ENCODE assay signal across 10 cellular contexts in the genomic region with DNA sequence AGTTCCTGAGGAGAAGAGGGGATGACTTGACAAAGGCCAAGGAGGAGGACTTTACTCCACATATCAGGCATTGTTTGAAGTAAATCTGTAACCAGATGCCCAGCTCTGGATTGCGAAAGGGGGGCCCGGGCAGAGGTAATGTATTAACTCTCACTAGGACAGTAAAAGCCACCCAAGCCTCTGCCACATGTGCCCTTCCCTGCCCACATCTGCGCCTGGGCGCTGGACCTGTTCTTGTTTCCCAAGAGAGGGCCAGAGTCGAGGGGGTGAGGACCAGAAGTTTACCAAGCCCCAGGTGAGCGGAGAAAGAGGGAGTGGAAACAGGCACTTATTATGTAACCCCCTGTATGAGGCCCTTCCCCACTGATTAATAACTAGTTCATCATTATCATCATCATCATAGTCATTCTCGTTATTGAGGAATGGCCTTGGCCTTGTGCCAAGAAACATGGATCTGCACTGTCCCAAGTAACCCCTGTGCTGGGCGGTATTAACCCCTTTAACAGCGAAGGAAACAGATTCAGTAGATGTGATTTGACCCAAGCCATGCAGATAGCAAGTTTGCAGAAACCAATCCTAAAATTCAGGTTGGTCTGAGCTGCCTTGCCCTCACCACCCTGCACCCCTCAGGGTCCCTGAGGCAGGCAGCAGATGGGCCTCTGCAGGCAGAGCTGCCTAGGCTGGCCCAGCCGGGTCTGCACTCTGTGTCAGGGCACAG. TPM values are rescaled to one million over a fixed set of nuclear protein-coding genes. Genes with fewer than 3 reads are reported as not detected.
DNase-seq lines count a peak whose midpoint lies in the region; ATAC-seq, FAIRE-seq and TF ChIP-seq lines count a peak whose summit lies in the region.
"Had no signal": no experiment of that assay in that cellular context is flagged by ENCODE, and none has a peak within 500 bp of the region (broad histone marks: within the 10 kb centered on the region; RNA-seq: fewer than 3 reads in every experiment).

A gene (minus strand): TSS at position 23 of the 718 bp plus-strand sequence. CDS start 44 bp downstream, outside the sequence.

- TF ChIP-seq CTCF in IMR-90 (conservative IDR thresholded peaks at IDR 0.05; ENCODE audit: low read depth, low read length) (no peak), bronchial epithelial cell (IDR thresholded peaks at IDR 0.05; ENCODE audit: insufficient read depth, low read length, severe bottlenecking) (no peak), nephron (IDR thresholded peaks at IDR 0.05; ENCODE audit: unreplicated experiment in 3 of 3) (no peak)

- no peak within 1 kb of the TSS for H3K4ac ChIP-seq in IMR-90 (ENCODE audit: low read depth, low read length)

- no peak within 1 kb of the TSS for H4K8ac ChIP-seq in IMR-90 (ENCODE audit: low read depth in 2 of 2, low read length in 2 of 2)

- no peak within 1 kb of the TSS for H3K27ac ChIP-seq in IMR-90 (ENCODE audit: insufficient read depth, low read length)

- H2AFZ ChIP-seq in IMR-90 (replicated peaks; ENCODE audit: low read length, poor library complexity) = no peak within 1 kb of the TSS

- H3K18ac ChIP-seq in IMR-90 (ENCODE audit: low read depth, low read length) = no peak within 1 kb of the TSS

- CTCF ChIA-PET in IMR-90 (lab: Yijun Ruan, JAX) = no interaction called here

- intact Hi-C loops in IMR-90 (cut with micrococcal nuclease) = no loop called here

- TF ChIP-seq RAD21 in IMR-90 (IDR thresholded peaks at IDR 0.05; ENCODE audit: low read length) = no peak

- no peaks in the 10 kb centered on the region for H3K36me3 ChIP-seq in IMR-90 (ENCODE audit: control insufficient read depth, insufficient read depth, low read length)
- H3K36me3 ChIP-seq in bronchial epithelial cell (ENCODE audit: control insufficient read depth, insufficient read depth, low read length) = no peaks in the 10 kb centered on the region

- POLR2A ChIA-PET in IMR-90 (lab: Charles Lee; ENCODE audit: unreplicated experiment) = no interaction called here

- no peak within 1 kb of the TSS for H3K56ac ChIP-seq in IMR-90 (ENCODE audit: extremely low read depth, insufficient read depth, low read length)

- no peak within 1 kb of the TSS for H2AK5ac ChIP-seq in IMR-90 (ENCODE audit: low read depth, low read length)

- H2AK9ac ChIP-seq in IMR-90 (replicated peaks; ENCODE audit: low read depth, low read length, poor library complexity) = peak within 1 kb of the TSS; percentile 20

- H3K4me1 Mint-ChIP-seq in nephron = peaks cover 12% of the 10 kb centered on the region

- 11% methylated on average over 1 of the region's 10 CpGs; no CpG with 5 or more reads in 1 of the 2 experiments for WGBS in IMR-90 (ENCODE audit: extremely low coverage in 2 of 2, insufficient read length in 1 of 2), 2 experiments

- dilution Hi-C loops in IMR-90 (cut with HindIII; ENCODE audit: low sequenced_read_pairs, unreplicated experiment) = no loop called here

- no peak within 1 kb of the TSS for H2BK120ac ChIP-seq in IMR-90 (ENCODE audit: low read depth, low read length)

- H3K4me3 ChIP-seq in IMR-90 (ENCODE audit: insufficient read depth, low read depth, low read length) (no peak within 1 kb of the TSS), bronchial epithelial cell (ENCODE audit: low read depth, low read length) (no peak within 1 kb of the TSS)

- no peak within 1 kb of the TSS for H2BK20ac ChIP-seq in IMR-90 (ENCODE audit: low read depth, low read length)

- no peaks in the 10 kb centered on the region for H3K9me3 ChIP-seq in IMR-90 (ENCODE audit: control insufficient read depth, insufficient read depth, low read length)

- no peak within 1 kb of the TSS for H3K14ac ChIP-seq in IMR-90 (replicated peaks; ENCODE audit: low read depth, low read length)

- H3K9me1 ChIP-seq in IMR-90 (ENCODE audit: insufficient read depth, low read length) = no peaks in the 10 kb centered on the region

- DNase-seq in Caki2 (ENCODE audit: low read depth) (peak; percentile 54), IMR-90 (peak; percentile 32), bronchial epithelial cell (ENCODE audit: low read depth) (no peak), foreskin melanocyte (no peak), NCI-H524 treated with DMSO at 0.1 percent for 48 hours (lab: John Stamatoyannopoulos, UW) (no peak), UCSD-AML1 (lab: John Stamatoyannopoulos, UW; ENCODE audit: unreplicated experiment) (no peak), AML-193 (lab: John Stamatoyannopoulos, UW) (no peak)
- DNase-seq: activated gamma-delta T cell treated with Interleukin-2 at 50 U/mL for 16 hours had no signal

- no peak for TF ChIP-seq POLR2A in IMR-90 (IDR thresholded peaks at IDR 0.05; ENCODE audit: low read depth, low read length)

- no peaks in the 10 kb centered on the region for H3K27me3 Mint-ChIP-seq in nephron (ENCODE audit: low read depth)

- H3K27me3 ChIP-seq in IMR-90 (ENCODE audit: control insufficient read depth, insufficient read depth, low read length) = no peaks in the 10 kb centered on the region
- H3K27me3 ChIP-seq in bronchial epithelial cell (ENCODE audit: control insufficient read depth, insufficient read depth, low read length) = no peaks in the 10 kb centered on the region

- H3K4me1 ChIP-seq in IMR-90 (ENCODE audit: control insufficient read depth, insufficient read depth, low read length) = peaks cover 5% of the 10 kb centered on the region; the same call in 1 of the 2 replicates

- in situ Hi-C loops in Caki2 (cut with HindIII; ENCODE audit: low pct_unique_long_range_greater_than_20kb, low sequenced_read_pairs) = no loop called here
- in situ Hi-C loops in IMR-90 (cut with MboI; ENCODE audit: low sequenced_read_pairs) = no loop called here

- H4K91ac ChIP-seq in IMR-90 (ENCODE audit: insufficient read depth, low read depth, low read length) = no peak within 1 kb of the TSS

- H3K27ac Mint-ChIP-seq in nephron = peak within 1 kb of the TSS; percentile 86 to 94 (median 88)

- no peak within 1 kb of the TSS for H2BK5ac ChIP-seq in IMR-90 (ENCODE audit: low read depth, low read length, poor library complexity, severe bottlenecking)

- no peak within 1 kb of the TSS for H4K5ac ChIP-seq in IMR-90 (ENCODE audit: low read depth, low read length)

- no peak within 1 kb of the TSS for H3K4me2 ChIP-seq in IMR-90 (ENCODE audit: low read depth, low read length)

- H3K79me1 ChIP-seq in IMR-90 (ENCODE audit: low read depth in 1 of 2, low read length in 2 of 2) = no peaks in the 10 kb centered on the region

- no peak within 1 kb of the TSS for H3K23ac ChIP-seq in IMR-90 (ENCODE audit: low read depth, low read length)

- peak; percentile 28 for FAIRE-seq in bronchial epithelial cell (lab: Jason Lieb, UNC)

- no TSS peak for BruUV-seq in IMR-90 (replicated peaks; lab: Mats Ljungman, UMichigan)

- no peak within 1 kb of the TSS for H2BK15ac ChIP-seq in IMR-90 (ENCODE audit: low read depth, low read length)

- H4K20me1 ChIP-seq in IMR-90 (ENCODE audit: insufficient read depth, low read length) = no peaks in the 10 kb centered on the region

- H3K4me3 Mint-ChIP-seq in nephron = no peak within 1 kb of the TSS

- H3K36me3 Mint-ChIP-seq in nephron (ENCODE audit: low read depth) = no peaks in the 10 kb centered on the region

- H3K9ac ChIP-seq in IMR-90 (ENCODE audit: low read depth, low read length) = no peak within 1 kb of the TSS

- peak; percentile 55 for ATAC-seq in IMR-90 (ENCODE audit: low read depth)

- no peaks in the 10 kb centered on the region for H3K9me3 Mint-ChIP-seq in nephron

TF ChIP-seq in IMR-90, 13 proteins besides CTCF, POLR2A, EP300 and RAD21:
- TF ChIP-seq FOS (IDR thresholded peaks at IDR 0.05; ENCODE audit: low read depth, low read length) = no peak
- TF ChIP-seq RFX5 (IDR thresholded peaks at IDR 0.05; ENCODE audit: low read depth, low read length) = no peak
- TF ChIP-seq BHLHE40 (IDR thresholded peaks at IDR 0.05; ENCODE audit: low read depth, low read length) = no peak
- no peak for TF ChIP-seq MAFK (IDR thresholded peaks at IDR 0.05; ENCODE audit: low read depth, low read length)
- TF ChIP-seq, protein P1, sequence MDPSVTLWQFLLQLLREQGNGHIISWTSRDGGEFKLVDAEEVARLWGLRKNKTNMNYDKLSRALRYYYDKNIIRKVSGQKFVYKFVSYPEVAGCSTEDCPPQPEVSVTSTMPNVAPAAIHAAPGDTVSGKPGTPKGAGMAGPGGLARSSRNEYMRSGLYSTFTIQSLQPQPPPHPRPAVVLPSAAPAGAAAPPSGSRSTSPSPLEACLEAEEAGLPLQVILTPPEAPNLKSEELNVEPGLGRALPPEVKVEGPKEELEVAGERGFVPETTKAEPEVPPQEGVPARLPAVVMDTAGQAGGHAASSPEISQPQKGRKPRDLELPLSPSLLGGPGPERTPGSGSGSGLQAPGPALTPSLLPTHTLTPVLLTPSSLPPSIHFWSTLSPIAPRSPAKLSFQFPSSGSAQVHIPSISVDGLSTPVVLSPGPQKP (IDR thresholded peaks at IDR 0.05; ENCODE audit: borderline replicate concordance, low read depth, low read length) = no peak
- no peak for TF ChIP-seq SMC3 (IDR thresholded peaks at IDR 0.05; ENCODE audit: low read depth, low read length)
- no peak for TF ChIP-seq RCOR1 (IDR thresholded peaks at IDR 0.05; ENCODE audit: insufficient replicate concordance, low read length)
- TF ChIP-seq CEBPB (IDR thresholded peaks at IDR 0.05; ENCODE audit: low read depth, low read length) = peak; percentile 87

RNA-seq across cellular contexts. Expression of the gene that starts here (rescaled TPM):
- 0.06 and 3.9 TPM in 2 replicates for total RNA-seq in Caki2 (2014; rRNA removed; shearing (Covaris generic); ENCODE audit: low replicate concordance)
- total RNA-seq in IMR-90 (2012; rRNA removed) = not detected in 2 replicates
- not detected in 2 replicates for polyA plus RNA-seq in IMR-90 (2012; rRNA removed)
- polyA plus RNA-seq in IMR-90 (2012; cell fraction: cytosol; rRNA removed) = 0.08 TPM in 1 of 2 replicates, not detected in the other
- polyA plus RNA-seq in IMR-90 (2012; cell fraction: nucleus; rRNA removed; ENCODE audit: low replicate concordance) = 0.03 and 0.04 TPM in 2 replicates
- not detected in 2 replicates for total RNA-seq in bronchial epithelial cell
- total RNA-seq: kidney epithelial cell had no signal

Comparison
In these comparisons a context has a peak if more than half of its experiments do, and no peak if none do; other contexts are left out.
1. Peak in DNase-seq and ATAC-seq in IMR-90; RNA of the gene not detected or under 1 TPM.